14 cellular contexts compared by ENCODE assay signal in genomic region chr4:112410364-112410763, GRCh38.
"Had no signal": no experiment of that assay in that cellular context is flagged by ENCODE, and none has a peak within 500 bp of the region (broad histone marks: within the 10 kb centered on the region; RNA-seq: fewer than 3 reads in every experiment).

No MANE protein-coding gene starts in this region.

- H3K36me3 ChIP-seq: pancreas had no signal

- H3K4me3 Mint-ChIP-seq: naive thymus-derived CD4-positive, alpha-beta T cell; stimulated activated naive CD8-positive, alpha-beta T cell treated with anti-CD3 and anti-CD28 coated beads, Interleukin-15, Interleukin-2, amounts not matched to agents 100 ng/mL and 50 ng/mL, for 24 hours had no signal

- H3K27ac Mint-ChIP-seq: stimulated activated naive CD8-positive, alpha-beta T cell treated with anti-CD3 and anti-CD28 coated beads, Interleukin-15, Interleukin-2, amounts not matched to agents 100 ng/mL and 50 ng/mL, for 24 hours had no signal

- H3K9me3 Mint-ChIP-seq: stimulated activated naive CD8-positive, alpha-beta T cell treated with anti-CD3 and anti-CD28 coated beads, Interleukin-15, Interleukin-2, amounts not matched to agents 100 ng/mL and 50 ng/mL, for 24 hours had no signal

- H3K27me3 ChIP-seq: left lung, pancreas, sigmoid colon, spleen, suprapubic skin had no signal

- H3K4me3 ChIP-seq: left lung, pancreas, sigmoid colon, spleen, suprapubic skin had no signal

- H3K4me1 ChIP-seq: left lung, pancreas, sigmoid colon, spleen, suprapubic skin had no signal

- FAIRE-seq: keratinocyte had no signal

- ATAC-seq: activated CD4-positive, CD25-positive, alpha-beta regulatory T cell treated with anti-CD3 and anti-CD28 coated beads, Interleukin-2, amount 50 U/mL, for 24 hours; left lung; naive thymus-derived CD4-positive, alpha-beta T cell; pancreas had no signal

- H3K27me3 Mint-ChIP-seq: naive thymus-derived CD4-positive, alpha-beta T cell; stimulated activated naive CD8-positive, alpha-beta T cell treated with anti-CD3 and anti-CD28 coated beads, Interleukin-15, Interleukin-2, amounts not matched to agents 100 ng/mL and 50 ng/mL, for 24 hours had no signal

- DNase-seq: activated naive CD4-positive, alpha-beta T cell; activated T-cell treated with anti-CD3 and anti-CD28 coated beads for 4 hours; caudate nucleus; hippocampal formation; left lung; naive thymus-derived CD4-positive, alpha-beta T cell; pancreas; sigmoid colon; spleen; trophoblast cell had no signal

- H3K9me3 ChIP-seq: left lung, pancreas, sigmoid colon, spleen, suprapubic skin had no signal

- H3K27ac ChIP-seq: left lung, pancreas, sigmoid colon, spleen, suprapubic skin had no signal
